35 cellular contexts compared by ENCODE assay signal in genomic region chr2:225416616-225417367, GRCh38. TPM values are rescaled to one million over a fixed set of nuclear protein-coding genes. Genes with fewer than 3 reads are reported as not detected.
"Had no signal": no experiment of that assay in that cellular context is flagged by ENCODE, and none has a peak within 500 bp of the region (broad histone marks: within the 10 kb centered on the region; RNA-seq: fewer than 3 reads in every experiment).

No MANE protein-coding gene starts in this region.

- H3K36me3 ChIP-seq: brain microvascular endothelial cell, breast epithelium had no signal

- H3K9me3 Mint-ChIP-seq: activated B cell treated with CpG ODN at 0.5 μM for 24 hours; activated CD4-positive, alpha-beta memory T cell treated with anti-CD3 and anti-CD28 coated beads for 36 hours; activated CD4-positive, alpha-beta T cell treated with anti-CD3 and anti-CD28 coated beads, Interleukin-2, amount 10 ng/mL, durations not matched to agents 24 days and 14 days; activated CD8-positive, alpha-beta T cell treated with anti-CD3 and anti-CD28 coated beads for 36 hours; activated naive CD4-positive, alpha-beta T cell treated with anti-CD3 and anti-CD28 coated beads for 36 hours; activated naive CD4-positive, alpha-beta T cell treated with anti-CD3 and anti-CD28 coated beads, Interleukin-2, amount 50 U/mL, for 72 hours; activated naive CD8-positive, alpha-beta T cell treated with anti-CD3 and anti-CD28 coated beads for 36 hours; activated T-cell treated with anti-CD3 and anti-CD28 coated beads, Interleukin-2, amount 50 U/mL, for 4 hours; activated T-cell treated with anti-CD3 and anti-CD28 coated beads, Interleukin-2, amount 50 U/mL, for 72 hours; activated T-helper 1 cell treated with anti-CD3 and anti-CD28 coated beads, Interleukin-12 subunit alpha, Interleukin-12 subunit beta, Interleukin-2, Interleukin-4 antibody, amounts not matched to agents 30 ng/mL and 10 ng/mL and 1 ng/mL, durations not matched to agents 14 hours and 24 hours and 36 hours; activated T-helper 17 cell treated with anti-CD3 and anti-CD28 coated beads, Interleukin-2, amount 50 U/mL, for 72 hours; T-helper 1 cell treated with Interleukin-12 subunit alpha and Interleukin-12 subunit beta and Interleukin-4 antibody, amounts not matched to agents 30 μg/mL and 1 μg/mL, for 36 hours; T-helper 2 cell treated with Interferon-gamma antibody and Interleukin-4, amounts not matched to agents 5 μg/mL and 100 μg/mL, for 36 hours had no signal

- H3K27me3 Mint-ChIP-seq: activated B cell treated with CpG ODN at 0.5 μM for 24 hours; activated CD4-positive, alpha-beta T cell treated with anti-CD3 and anti-CD28 coated beads, Interleukin-2, amount 10 ng/mL, durations not matched to agents 24 days and 14 days had no signal

- H3K27ac ChIP-seq: body of pancreas, brain microvascular endothelial cell, breast epithelium, VCaP had no signal

- DNase-seq: activated B cell treated with CpG ODN at 0.5 μM for 24 hours; activated CD4-positive, alpha-beta memory T cell treated with anti-CD3 and anti-CD28 coated beads for 36 hours; activated CD4-positive, alpha-beta T cell treated with anti-CD3 and anti-CD28 coated beads for 4 hours; activated CD4-positive, alpha-beta T cell treated with anti-CD3 and anti-CD28 coated beads, Interleukin-2, amount 10 ng/mL, durations not matched to agents 24 days and 14 days; activated CD4-positive, alpha-beta T cell treated with anti-CD3 and anti-CD28 coated beads, Interleukin-2, amount 50 U/mL, for 1 hour; activated CD4-positive, alpha-beta T cell treated with anti-CD3 and anti-CD28 coated beads, Interleukin-2, amount 50 U/mL, for 4 hours; activated CD4-positive, CD25-positive, alpha-beta regulatory T cell treated with anti-CD3 and anti-CD28 coated beads, Interleukin-2, amount 50 U/mL, for 72 hours; activated CD8-positive, alpha-beta memory T cell treated with anti-CD3 and anti-CD28 coated beads, Interleukin-2, amount 50 U/mL, for 4 hours; activated CD8-positive, alpha-beta T cell treated with anti-CD3 and anti-CD28 coated beads for 36 hours; activated effector memory CD4-positive, alpha-beta T cell treated with anti-CD3 and anti-CD28 coated beads, Interleukin-2, amount 50 U/mL, for 16 hours; activated gamma-delta T cell treated with Interleukin-2 at 50 U/mL for 16 hours; activated naive CD4-positive, alpha-beta T cell; activated naive CD4-positive, alpha-beta T cell treated with anti-CD3 and anti-CD28 coated beads for 36 hours; activated naive CD4-positive, alpha-beta T cell treated with anti-CD3 and anti-CD28 coated beads, Interleukin-2, amount 50 U/mL, for 16 hours; activated naive CD8-positive, alpha-beta T cell treated with anti-CD3 and anti-CD28 coated beads for 36 hours; activated T-cell treated with anti-CD3 and anti-CD28 coated beads for 4 hours; activated T-cell treated with anti-CD3 and anti-CD28 coated beads, Interleukin-2, amount 50 U/mL, for 1 hour; activated T-cell treated with anti-CD3 and anti-CD28 coated beads, Interleukin-2, amount 50 U/mL, for 4 hours; activated T-cell treated with anti-CD3 and anti-CD28 coated beads, Interleukin-2, amount 50 U/mL, for 72 hours; amygdala; anterior cingulate cortex; body of pancreas; brain microvascular endothelial cell; central memory CD4-positive, alpha-beta T cell; T-helper 1 cell; T-helper 2 cell; T-helper 9 cell had no signal

- H3K4me3 ChIP-seq: body of pancreas, breast epithelium had no signal

- H3K27ac Mint-ChIP-seq: activated B cell treated with CpG ODN at 0.5 μM for 24 hours; activated CD4-positive, alpha-beta memory T cell treated with anti-CD3 and anti-CD28 coated beads for 36 hours; activated CD4-positive, alpha-beta T cell treated with anti-CD3 and anti-CD28 coated beads, Interleukin-2, amount 10 ng/mL, durations not matched to agents 24 days and 14 days; activated CD8-positive, alpha-beta T cell treated with anti-CD3 and anti-CD28 coated beads for 36 hours; activated naive CD4-positive, alpha-beta T cell treated with anti-CD3 and anti-CD28 coated beads for 36 hours; activated naive CD4-positive, alpha-beta T cell treated with anti-CD3 and anti-CD28 coated beads, Interleukin-2, amount 50 U/mL, for 72 hours; activated naive CD8-positive, alpha-beta T cell treated with anti-CD3 and anti-CD28 coated beads for 36 hours; activated T-cell treated with anti-CD3 and anti-CD28 coated beads, Interleukin-2, amount 50 U/mL, for 72 hours; activated T-helper 1 cell treated with anti-CD3 and anti-CD28 coated beads, Interleukin-12 subunit alpha, Interleukin-12 subunit beta, Interleukin-2, Interleukin-4 antibody, amounts not matched to agents 30 ng/mL and 10 ng/mL and 1 ng/mL, durations not matched to agents 14 hours and 24 hours and 36 hours; activated T-helper 17 cell treated with anti-CD3 and anti-CD28 coated beads, Interleukin-2, amount 50 U/mL, for 72 hours; T-helper 1 cell treated with Interleukin-12 subunit alpha and Interleukin-12 subunit beta and Interleukin-4 antibody, amounts not matched to agents 30 μg/mL and 1 μg/mL, for 36 hours; T-helper 2 cell treated with Interferon-gamma antibody and Interleukin-4, amounts not matched to agents 5 μg/mL and 100 μg/mL, for 36 hours had no signal

- H3K27me3 ChIP-seq: body of pancreas, brain microvascular endothelial cell, breast epithelium had no signal

- ATAC-seq: activated CD8-positive, alpha-beta T cell treated with anti-CD3 and anti-CD28 coated beads for 36 hours; activated naive CD4-positive, alpha-beta T cell treated with anti-CD3 and anti-CD28 coated beads, Interleukin-2, amount 50 U/mL, for 72 hours; activated T-cell treated with anti-CD3 and anti-CD28 coated beads, Interleukin-2, amount 50 U/mL, for 4 hours; activated T-cell treated with anti-CD3 and anti-CD28 coated beads, Interleukin-2, amount 50 U/mL, for 72 hours; activated T-helper 17 cell treated with anti-CD3 and anti-CD28 coated beads, Interleukin-2, amount 50 U/mL, for 72 hours; body of pancreas had no signal

- H3K4me3 Mint-ChIP-seq: activated B cell treated with CpG ODN at 0.5 μM for 24 hours; activated CD4-positive, alpha-beta memory T cell treated with anti-CD3 and anti-CD28 coated beads for 36 hours; activated CD4-positive, alpha-beta T cell treated with anti-CD3 and anti-CD28 coated beads, Interleukin-2, amount 10 ng/mL, durations not matched to agents 24 days and 14 days; activated CD8-positive, alpha-beta T cell treated with anti-CD3 and anti-CD28 coated beads for 36 hours; activated naive CD4-positive, alpha-beta T cell treated with anti-CD3 and anti-CD28 coated beads for 36 hours; activated naive CD8-positive, alpha-beta T cell treated with anti-CD3 and anti-CD28 coated beads for 36 hours; activated T-cell treated with anti-CD3 and anti-CD28 coated beads, Interleukin-2, amount 50 U/mL, for 4 hours; activated T-cell treated with anti-CD3 and anti-CD28 coated beads, Interleukin-2, amount 50 U/mL, for 72 hours; activated T-helper 1 cell treated with anti-CD3 and anti-CD28 coated beads, Interleukin-12 subunit alpha, Interleukin-12 subunit beta, Interleukin-2, Interleukin-4 antibody, amounts not matched to agents 30 ng/mL and 10 ng/mL and 1 ng/mL, durations not matched to agents 14 hours and 24 hours and 36 hours; activated T-helper 17 cell treated with anti-CD3 and anti-CD28 coated beads, Interleukin-2, amount 50 U/mL, for 72 hours; T-helper 1 cell treated with Interleukin-12 subunit alpha and Interleukin-12 subunit beta and Interleukin-4 antibody, amounts not matched to agents 30 μg/mL and 1 μg/mL, for 36 hours; T-helper 2 cell treated with Interferon-gamma antibody and Interleukin-4, amounts not matched to agents 5 μg/mL and 100 μg/mL, for 36 hours had no signal

- H3K4me1 ChIP-seq: body of pancreas, breast epithelium had no signal

- H3K36me3 Mint-ChIP-seq: activated CD4-positive, alpha-beta memory T cell treated with anti-CD3 and anti-CD28 coated beads for 36 hours; activated naive CD4-positive, alpha-beta T cell treated with anti-CD3 and anti-CD28 coated beads, Interleukin-2, amount 50 U/mL, for 72 hours; activated naive CD8-positive, alpha-beta T cell treated with anti-CD3 and anti-CD28 coated beads for 36 hours had no signal

- H3K9me3 ChIP-seq: body of pancreas, breast epithelium had no signal

- H3K4me1 Mint-ChIP-seq: activated B cell treated with CpG ODN at 0.5 μM for 24 hours; activated CD4-positive, alpha-beta T cell treated with anti-CD3 and anti-CD28 coated beads, Interleukin-2, amount 10 ng/mL, durations not matched to agents 24 days and 14 days; activated naive CD8-positive, alpha-beta T cell treated with anti-CD3 and anti-CD28 coated beads for 36 hours; activated T-helper 17 cell treated with anti-CD3 and anti-CD28 coated beads, Interleukin-2, amount 50 U/mL, for 72 hours had no signal

RNA-seq across cellular contexts. Expression of gene NYAP2, which starts 17.3 kb away (rescaled TPM):
- total RNA-seq: activated CD4-positive, alpha-beta memory T cell treated with anti-CD3 and anti-CD28 coated beads for 36 hours; activated CD4-positive, alpha-beta T cell treated with anti-CD3 and anti-CD28 coated beads, Interleukin-2, amount 10 ng/mL, durations not matched to agents 24 days and 14 days; activated CD8-positive, alpha-beta memory T cell treated with anti-CD3 and anti-CD28 coated beads for 36 hours; activated CD8-positive, alpha-beta T cell treated with anti-CD3 and anti-CD28 coated beads for 36 hours; activated naive CD4-positive, alpha-beta T cell treated with anti-CD3 and anti-CD28 coated beads for 36 hours; activated T-helper 1 cell treated with anti-CD3 and anti-CD28 coated beads, Interleukin-12 subunit alpha, Interleukin-12 subunit beta, Interleukin-2, Interleukin-4 antibody, amounts not matched to agents 30 ng/mL and 10 ng/mL and 1 ng/mL, durations not matched to agents 14 hours and 24 hours and 36 hours had no signal
